In the genomic region with DNA sequence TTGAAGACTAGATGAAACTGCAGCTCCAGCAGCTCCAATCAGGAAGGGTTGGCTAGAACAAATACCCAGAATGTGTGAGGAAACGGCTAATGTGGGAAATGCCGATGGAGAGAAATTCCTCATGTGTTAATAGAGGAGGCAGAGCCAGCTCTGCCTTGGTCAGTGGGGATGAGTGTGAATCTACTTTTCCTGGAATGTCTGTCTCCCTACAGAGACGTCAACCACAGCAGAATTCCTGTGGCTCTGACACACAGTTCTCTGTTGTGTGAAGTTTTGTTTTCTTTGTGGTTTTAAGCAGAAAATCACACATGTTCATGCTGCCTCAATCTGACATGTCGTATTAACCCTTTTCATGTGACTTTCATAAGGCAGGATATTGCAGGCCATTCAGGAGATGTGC, we compare ENCODE assay signal across 11 cellular contexts.
A peak's percentile ranks its signal among the peaks of the same experiment; 100 is the strongest.
DNase-seq lines count a peak whose midpoint lies in the region; ATAC-seq, FAIRE-seq and TF ChIP-seq lines count a peak whose summit lies in the region.
"Had no signal": no experiment of that assay in that cellular context is flagged by ENCODE, and none has a peak within 500 bp of the region (broad histone marks: within the 10 kb centered on the region; RNA-seq: fewer than 3 reads in every experiment).

No MANE protein-coding gene starts in this region.

- no peak overlapping the region for H2AFZ ChIP-seq in keratinocyte (ENCODE audit: control insufficient read depth, low read length)

- ATAC-seq in T-cell (replicated peaks in 1 of 4), result no peak
- no peak for ATAC-seq in HG02798 (IDR thresholded peaks at IDR 0.05; ENCODE audit: poor library complexity, unreplicated experiment)
- ATAC-seq: gastrocnemius medialis had no signal

- CTCF ChIA-PET in T-cell (lab: Charles Lee), result no interaction called here

- H4K20me1 ChIP-seq in keratinocyte (ENCODE audit: control insufficient read depth, extremely low read depth, insufficient read depth, low read length), result no peaks in the 10 kb centered on the region

- TF ChIP-seq CTCF in bronchial epithelial cell (IDR thresholded peaks at IDR 0.05; ENCODE audit: insufficient read depth, low read length, severe bottlenecking), result no peak
- TF ChIP-seq CTCF in keratinocyte (optimal IDR thresholded peaks at IDR 0.05 in 1 of 3, IDR thresholded peaks at IDR 0.05 in 1 of 3, conservative IDR thresholded peaks at IDR 0.05 in 1 of 3; ENCODE audit: extremely low read depth in 1 of 3, insufficient read depth in 2 of 3, low read length in 3 of 3), result no peak

- peaks cover 2 to 4% (median 3%) of the 10 kb centered on the region in 3 donors for H3K9me3 Mint-ChIP-seq in T-cell

- DNase-seq in AG08396 (ENCODE audit: low spot score) (peak; percentile 62), MG63 (peak; percentile 74), bronchial epithelial cell (ENCODE audit: low read depth) (peak; percentile 99), keratinocyte (ENCODE audit: low read depth, low spot score) (peak; percentile 90), T-cell (no peak), NCI-H1436 treated with DMSO at 0.1 percent for 48 hours (lab: John Stamatoyannopoulos, UW) (no peak)
- DNase-seq in stimulated activated CD4-positive, alpha-beta T cell treated with anti-CD3 and anti-CD28 coated beads, Interleukin-1b, Interleukin-23, amount 100 ng/mL, for 48 hours, result no peak
- DNase-seq: amygdala, gastrocnemius medialis, spleen had no signal

- POLR2A ChIA-PET in T-cell (lab: Charles Lee), result no interaction called here

- H3K9ac ChIP-seq in keratinocyte (ENCODE audit: control insufficient read depth, extremely low read depth, insufficient read depth, low read length), result peak overlapping the region; percentile 58

- no peaks in the 10 kb centered on the region for H3K36me3 Mint-ChIP-seq in T-cell

- H3K36me3 ChIP-seq in MG63, result no peaks in the 10 kb centered on the region
- H3K36me3 ChIP-seq in bronchial epithelial cell (ENCODE audit: control insufficient read depth, insufficient read depth, low read length), result no peaks in the 10 kb centered on the region
- H3K36me3 ChIP-seq in keratinocyte (ENCODE audit: control insufficient read depth in 2 of 2, extremely low read depth in 1 of 2, insufficient read depth in 2 of 2, low read length in 2 of 2), result no peaks in the 10 kb centered on the region
- H3K36me3 ChIP-seq: gastrocnemius medialis, spleen had no signal

- peaks cover 0 to 2% (median 0%) of the 10 kb centered on the region in 3 donors for H3K4me1 Mint-ChIP-seq in T-cell

- FAIRE-seq in bronchial epithelial cell (lab: Jason Lieb, UNC) (peak; percentile 82), keratinocyte (lab: Jason Lieb, UNC) (peak; percentile 100)

- H3K4me3 Mint-ChIP-seq in T-cell, result no peak overlapping the region

- H3K79me2 ChIP-seq in keratinocyte (ENCODE audit: control insufficient read depth, insufficient read depth, low read length), result peaks cover 2% of the 10 kb centered on the region

- peaks cover 69% of the 10 kb centered on the region for H3K4me1 ChIP-seq in keratinocyte (ENCODE audit: control insufficient read depth, extremely low read depth, insufficient read depth, low read length)
- H3K4me1 ChIP-seq: gastrocnemius medialis, spleen had no signal

- no peaks in the 10 kb centered on the region for H3K9me1 ChIP-seq in keratinocyte (ENCODE audit: control insufficient read depth, extremely low read depth, insufficient read depth, low read length)

- no peak overlapping the region for H3K27ac Mint-ChIP-seq in T-cell

- peaks cover 9% of the 10 kb centered on the region; the same call in 1 of the 2 replicates for H3K9me3 ChIP-seq in MG63
- no peaks in the 10 kb centered on the region for H3K9me3 ChIP-seq in keratinocyte (ENCODE audit: control insufficient read depth, low read depth, low read length)
- H3K9me3 ChIP-seq: gastrocnemius medialis, spleen had no signal

- H3K27me3 Mint-ChIP-seq in T-cell, result no peaks in the 10 kb centered on the region

- H3K27me3 ChIP-seq in MG63 (no peaks in the 10 kb centered on the region), bronchial epithelial cell (ENCODE audit: control insufficient read depth, insufficient read depth, low read length) (no peaks in the 10 kb centered on the region), keratinocyte (ENCODE audit: control insufficient read depth, extremely low read depth, insufficient read depth, low read length) (no peaks in the 10 kb centered on the region)
- H3K27me3 ChIP-seq: gastrocnemius medialis, spleen had no signal

- H3K4me3 ChIP-seq in MG63, result no peak overlapping the region
- no peak overlapping the region for H3K4me3 ChIP-seq in bronchial epithelial cell (ENCODE audit: low read depth, low read length)
- H3K4me3 ChIP-seq in keratinocyte (ENCODE audit: control insufficient read depth in 2 of 3, extremely low read depth in 1 of 3, insufficient read depth in 2 of 3, low read depth in 1 of 3, low read length in 3 of 3), result no peak overlapping the region
- H3K4me3 ChIP-seq: gastrocnemius medialis, spleen had no signal

- H3K4me2 ChIP-seq in keratinocyte (ENCODE audit: control insufficient read depth, extremely low read depth, insufficient read depth, low read depth, low read length), result peak overlapping the region; percentile 78

- dilution Hi-C loops in keratinocyte (cut with MboI; ENCODE audit: extremely low pct_ligation_motif_present, low sequenced_read_pairs), result no loop called here

- H3K27ac ChIP-seq in keratinocyte (ENCODE audit: control insufficient read depth, insufficient read depth, low read length), result peak overlapping the region; percentile 97
- H3K27ac ChIP-seq: gastrocnemius medialis, spleen had no signal

Comparison
In these comparisons a context has a peak if more than half of its experiments do, and no peak if none do; other contexts are left out.
1. DNase-seq: peak in AG08396 (single experiment), MG63 (single experiment), bronchial epithelial cell (single experiment) and keratinocyte (single experiment); none in T-cell (0 of 34), NCI-H1436 treated with DMSO at 0.1 percent for 48 hours (single experiment) and stimulated activated CD4-positive, alpha-beta T cell treated with anti-CD3 and anti-CD28 coated beads, Interleukin-1b, Interleukin-23, amount 100 ng/mL, for 48 hours (single experiment).